Comparison of ENCODE assay signal across 31 cellular contexts in the genomic region with DNA sequence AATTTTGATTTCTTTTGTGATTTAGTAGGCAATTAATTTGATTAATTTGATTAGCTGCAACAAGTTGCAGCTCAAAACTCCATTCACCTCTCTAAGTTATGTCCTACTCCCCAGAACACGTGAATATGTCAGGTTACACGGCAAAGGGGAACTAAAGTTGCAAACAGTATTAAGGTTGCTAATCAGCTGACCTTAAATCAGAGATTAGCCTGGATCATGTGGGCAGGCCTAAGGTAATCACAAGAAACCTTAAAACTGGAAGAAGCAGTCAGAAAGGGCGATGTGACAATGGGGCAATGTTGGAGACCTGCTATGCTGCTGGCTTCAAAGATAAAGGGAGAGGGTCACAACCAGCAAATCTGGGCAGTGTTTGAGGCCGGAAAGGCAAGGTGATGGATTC.
"Had no signal": no experiment of that assay in that cellular context is flagged by ENCODE, and none has a peak within 500 bp of the region (broad histone marks: within the 10 kb centered on the region; RNA-seq: fewer than 3 reads in every experiment).

No MANE protein-coding gene starts in this region.

- H3K27me3 Mint-ChIP-seq: dendritic cell treated with granulocyte-macrophage colony-stimulating factor and Interleukin-4, amounts not matched to agents 40 ng/mL and 50 ng/mL, for 4 days had no signal

- H3K27ac Mint-ChIP-seq: activated naive CD4-positive, alpha-beta T cell treated with anti-CD3 and anti-CD28 coated beads, Interleukin-2, amount 50 U/mL, for 72 hours; activated T-cell treated with anti-CD3 and anti-CD28 coated beads, Interleukin-2, amount 50 U/mL, for 72 hours; dendritic cell treated with granulocyte-macrophage colony-stimulating factor and Interleukin-4, amounts not matched to agents 40 ng/mL and 50 ng/mL, for 4 days; naive B cell; T-helper 1 cell treated with Interleukin-12 subunit alpha and Interleukin-12 subunit beta and Interleukin-4 antibody, amounts not matched to agents 30 μg/mL and 1 μg/mL, for 36 hours had no signal

- H3K4me1 ChIP-seq: breast epithelium, left ventricle myocardium inferior, testis, transverse colon had no signal

- H3K4me3 Mint-ChIP-seq: activated T-cell treated with anti-CD3 and anti-CD28 coated beads, Interleukin-2, amount 50 U/mL, for 72 hours; dendritic cell treated with granulocyte-macrophage colony-stimulating factor and Interleukin-4, amounts not matched to agents 40 ng/mL and 50 ng/mL, for 4 days; naive B cell; T-helper 1 cell treated with Interleukin-12 subunit alpha and Interleukin-12 subunit beta and Interleukin-4 antibody, amounts not matched to agents 30 μg/mL and 1 μg/mL, for 36 hours had no signal

- FAIRE-seq: endometrium, TTC549, urothelium cell line had no signal

- H3K4me2 ChIP-seq: hepatocyte had no signal

- H3K36me3 ChIP-seq: breast epithelium, esophagus squamous epithelium, left ventricle myocardium inferior, transverse colon had no signal

- H3K27ac ChIP-seq: breast epithelium, epithelial cell of prostate, esophagus squamous epithelium, hepatocyte, left ventricle myocardium inferior, skin epidermis, testis, transverse colon, VCaP had no signal

- H3K27me3 ChIP-seq: breast epithelium, esophagus squamous epithelium, hepatocyte, testis, transverse colon had no signal

- H3K9me3 ChIP-seq: breast epithelium, esophagus squamous epithelium, left ventricle myocardium inferior, testis, transverse colon had no signal

- ATAC-seq: activated naive CD4-positive, alpha-beta T cell treated with anti-CD3 and anti-CD28 coated beads, Interleukin-2, amount 50 U/mL, for 72 hours; activated T-cell treated with anti-CD3 and anti-CD28 coated beads, Interleukin-2, amount 50 U/mL, for 72 hours; sciatic nerve; stimulated activated naive CD8-positive, alpha-beta T cell treated with anti-CD3 and anti-CD28 coated beads, Interleukin-15, Interleukin-2, amounts not matched to agents 100 U/mL and 50 U/mL, for 24 hours had no signal

- H3K9me3 Mint-ChIP-seq: activated naive CD4-positive, alpha-beta T cell treated with anti-CD3 and anti-CD28 coated beads, Interleukin-2, amount 50 U/mL, for 72 hours; activated T-cell treated with anti-CD3 and anti-CD28 coated beads, Interleukin-2, amount 50 U/mL, for 72 hours; dendritic cell treated with granulocyte-macrophage colony-stimulating factor and Interleukin-4, amounts not matched to agents 40 ng/mL and 50 ng/mL, for 4 days; T-helper 1 cell treated with Interleukin-12 subunit alpha and Interleukin-12 subunit beta and Interleukin-4 antibody, amounts not matched to agents 30 μg/mL and 1 μg/mL, for 36 hours had no signal

- H3K36me3 Mint-ChIP-seq: activated naive CD4-positive, alpha-beta T cell treated with anti-CD3 and anti-CD28 coated beads, Interleukin-2, amount 50 U/mL, for 72 hours; naive B cell had no signal

- H3K4me3 ChIP-seq: breast epithelium, esophagus squamous epithelium, hepatocyte, left ventricle myocardium inferior, lung, skin epidermis, testis, transverse colon had no signal

- H3K4me1 Mint-ChIP-seq: naive B cell had no signal

- H3K79me2 ChIP-seq: hepatocyte had no signal

- DNase-seq: activated CD4-positive, alpha-beta T cell treated with anti-CD3 and anti-CD28 coated beads for 4 hours; activated CD4-positive, alpha-beta T cell treated with anti-CD3 and anti-CD28 coated beads, Interleukin-2, amount 50 U/mL, for 4 hours; activated naive CD4-positive, alpha-beta T cell; activated T-cell treated with anti-CD3 and anti-CD28 coated beads for 4 hours; activated T-cell treated with anti-CD3 and anti-CD28 coated beads, Interleukin-2, amount 50 U/mL, for 72 hours; central memory CD4-positive, alpha-beta T cell; effector CD8-positive, alpha-beta T cell; esophagus squamous epithelium; islet precursor cell; left ventricle myocardium inferior; naive B cell; posterior cingulate gyrus; stimulated activated CD4-positive, alpha-beta T cell treated with anti-CD3 and anti-CD28 coated beads, Interleukin-12 subunit alpha, Interleukin-12 subunit beta, amount 100 ng/mL, for 4 hours; stimulated activated CD4-positive, alpha-beta T cell treated with anti-CD3 and anti-CD28 coated beads, Interleukin-4, amount 100 ng/mL, for 1 hour; stimulated activated naive CD8-positive, alpha-beta T cell treated with anti-CD3 and anti-CD28 coated beads, Interleukin-15, Interleukin-2, amounts not matched to agents 100 U/mL and 50 U/mL, for 24 hours; T-helper 9 cell; testis; transverse colon had no signal

- H2AFZ ChIP-seq: hepatocyte had no signal
